ENCODE assay signal across 8 cellular contexts in genomic region chr16:30894540-30895368, GRCh38. TPM values are rescaled to one million over a fixed set of nuclear protein-coding genes. Genes with fewer than 3 reads are reported as not detected.
DNase-seq lines count a peak whose midpoint lies in the region; ATAC-seq, FAIRE-seq and TF ChIP-seq lines count a peak whose summit lies in the region.

No MANE protein-coding gene starts in this region.

- H4K5ac ChIP-seq in mesendoderm (ENCODE audit: low read length) = peak overlapping the region; percentile 2

- H3K4ac ChIP-seq in mesendoderm (ENCODE audit: low read depth, low read length) = peak overlapping the region; percentile 25

- H3K27me3 Mint-ChIP-seq in brain = peaks cover 4% of the 10 kb centered on the region

- peak overlapping the region; percentile 81 to 99 (median 96) for H3K27ac ChIP-seq in heart left ventricle
- peak overlapping the region; percentile 97 for H3K27ac ChIP-seq in mesendoderm (ENCODE audit: low read depth, low read length)
- peak overlapping the region; percentile 65 for H3K27ac ChIP-seq in urinary bladder (ENCODE audit: low read depth)

- no peak for TF ChIP-seq CTCF in heart left ventricle (IDR thresholded peaks at IDR 0.05)
- TF ChIP-seq CTCF in brain (conservative IDR thresholded peaks at IDR 0.05) = no peak

- no peak for FAIRE-seq in GM19239 (lab: Jason Lieb, UNC)

- no peaks in the 10 kb centered on the region for H3K9me3 Mint-ChIP-seq in brain

- peak overlapping the region; percentile 85 for H2AK5ac ChIP-seq in mesendoderm (ENCODE audit: low read length)

- peaks cover 49% of the 10 kb centered on the region for H3K4me1 Mint-ChIP-seq in brain

- intact Hi-C loops in heart left ventricle (cut with DNase I) = loop anchor here in 3 of 10 donors (1.0 to 10.0 kb wide), 4 partner anchors 18 to 60 kb away; partner anchors contain the start of gene SETD1A (in 1 of the 3)
- intact Hi-C loops in Right ventricle myocardium superior (cut with DNase I) = no loop called here

- no peak overlapping the region for H2BK120ac ChIP-seq in mesendoderm (ENCODE audit: low read depth, low read length)

- H3K23ac ChIP-seq in mesendoderm (ENCODE audit: low read length) = peak overlapping the region; percentile 100

- no peak overlapping the region for H4K8ac ChIP-seq in mesendoderm (ENCODE audit: low read depth, low read length)

- peaks cover 4% of the 10 kb centered on the region for H3K79me2 ChIP-seq in mesendoderm (ENCODE audit: control insufficient read depth, insufficient read depth, low read length)

- peak overlapping the region; percentile 100 for H3K56ac ChIP-seq in mesendoderm (ENCODE audit: low read length)

- no peak overlapping the region for H2BK15ac ChIP-seq in mesendoderm (replicated peaks; ENCODE audit: low read depth)

- peaks cover 5% of the 10 kb centered on the region for H3K79me1 ChIP-seq in mesendoderm (ENCODE audit: low read length)

- H3K27ac Mint-ChIP-seq in brain = peak overlapping the region; percentile 80 to 99 (median 85)

- H3K4me3 ChIP-seq in heart left ventricle (peak overlapping the region in 11 of 12 donors; percentile 17 to 98 (median 85)), mesendoderm (ENCODE audit: low read length) (peak overlapping the region; percentile 52), urinary bladder (ENCODE audit: low read depth, low read length) (peak overlapping the region; percentile 70)

- peaks cover 22% of the 10 kb centered on the region for H3K36me3 Mint-ChIP-seq in brain

- H3K9ac ChIP-seq in mesendoderm (ENCODE audit: low read length) = peak overlapping the region; percentile 96

- H3K18ac ChIP-seq in mesendoderm (ENCODE audit: low read length) = peak overlapping the region; percentile 45

- H3K36me3 ChIP-seq in heart left ventricle = peaks cover 0 to 28% (median 26%) of the 10 kb centered on the region in 9 donors
- H3K36me3 ChIP-seq in mesendoderm (ENCODE audit: control insufficient read depth, insufficient read depth, low read length) = no peaks in the 10 kb centered on the region
- no peaks in the 10 kb centered on the region for H3K36me3 ChIP-seq in urinary bladder (ENCODE audit: insufficient read depth)

- no peak for ATAC-seq in heart left ventricle
- no peak for ATAC-seq in Right ventricle myocardium superior (ENCODE audit: poor library complexity)

- peak overlapping the region; percentile 81 to 92 (median 89) for H3K4me3 Mint-ChIP-seq in brain

- no peaks in the 10 kb centered on the region for H3K27me3 ChIP-seq in heart left ventricle
- no peaks in the 10 kb centered on the region for H3K27me3 ChIP-seq in mesendoderm (ENCODE audit: insufficient read depth, low read length, poor library complexity)

- H3K9me3 ChIP-seq in heart left ventricle = no peaks in the 10 kb centered on the region

- DNase-seq in heart left ventricle = no peak
- no peak for DNase-seq in Right ventricle myocardium superior
- no peak for DNase-seq in mesendoderm
- DNase-seq in GM19239 (ENCODE audit: insufficient read length, low spot score) = no peak
- no peak for DNase-seq in NCI-H1048 (lab: John Stamatoyannopoulos, UW)
- no peak for DNase-seq in foreskin melanocyte

- 37 to 43% (median 39%) methylated on average over 16 of the region's 16 CpGs for WGBS in heart left ventricle, 4 donors
- WGBS in mesendoderm (ENCODE audit: extremely low coverage, insufficient coverage, low lambda C conversion rate) = no CpG with 5 or more reads among the region's 16 CpGs
- WGBS in urinary bladder = 40% methylated on average over 16 of the region's 16 CpGs

- H3K4me1 ChIP-seq in heart left ventricle (peaks cover 0 to 46% (median 33%) of the 10 kb centered on the region in 12 donors), mesendoderm (ENCODE audit: control insufficient read depth, low read depth, low read length) (peaks cover 21% of the 10 kb centered on the region), urinary bladder (ENCODE audit: insufficient read depth) (no peaks in the 10 kb centered on the region)

- peak overlapping the region; percentile 98 for H2BK5ac ChIP-seq in mesendoderm (ENCODE audit: low read length)

- peak overlapping the region; percentile 98 for H3K4me2 ChIP-seq in mesendoderm (ENCODE audit: low read length)

- TF ChIP-seq POLR2A in heart left ventricle (IDR thresholded peaks at IDR 0.05) = no peak

RNA-seq across cellular contexts. Expression of gene BCL7C, which starts 0.9 kb away (rescaled TPM):
- total RNA-seq in heart left ventricle (10 to 100 TPM; 23.1 to 35.5 (median 28.1) TPM), Right ventricle myocardium superior (28.8 TPM), urinary bladder (31.7 TPM)
- polyA plus RNA-seq in heart left ventricle (10 to 100 TPM; 30.5 to 43.4 TPM), brain (ENCODE audit: insufficient read depth, low read depth, low replicate concordance) (37.1 TPM), urinary bladder (33.2 TPM)
- polyA plus RNA-seq in mesendoderm (2013, experiment 1 of 2) = 24.5 TPM
- polyA plus RNA-seq in mesendoderm (2013, experiment 2 of 2) = 23.1 TPM

RNA-seq across cellular contexts. Expression of gene CTF1, which starts 1.7 kb away (rescaled TPM):
- 10 to 100 TPM in 5 of 9 donors, 1 to 10 TPM in 4; 6.4 to 22.2 (median 12.2) TPM for total RNA-seq in heart left ventricle
- 10 to 100 TPM in 1 of 2 donors, 1 to 10 TPM in 1; 3.7 to 13.5 TPM for polyA plus RNA-seq in heart left ventricle
- 6.5 TPM for total RNA-seq in Right ventricle myocardium superior
- polyA plus RNA-seq in brain (ENCODE audit: insufficient read depth, low read depth, low replicate concordance) = 4.1 TPM
- 1.7 TPM for polyA plus RNA-seq in mesendoderm (2013, experiment 1 of 2)
- polyA plus RNA-seq in mesendoderm (2013, experiment 2 of 2) = 1.6 TPM
- total RNA-seq in urinary bladder = 2.1 TPM
- 16.8 TPM for polyA plus RNA-seq in urinary bladder

RNA-seq across cellular contexts. Expression of gene FBXL19, which starts 28.6 kb away (rescaled TPM):
- 10 to 100 TPM in 2 of 9 donors, 1 to 10 TPM in 7; 4.5 to 15.5 (median 7.9) TPM for total RNA-seq in heart left ventricle
- 1 to 10 TPM; 7.9 to 9.1 TPM for polyA plus RNA-seq in heart left ventricle
- total RNA-seq in Right ventricle myocardium superior = 4.7 TPM
- 24.3 TPM for polyA plus RNA-seq in brain (ENCODE audit: insufficient read depth, low read depth, low replicate concordance)
- polyA plus RNA-seq in mesendoderm (2013, experiment 1 of 2) = 46.9 TPM
- 47.5 TPM for polyA plus RNA-seq in mesendoderm (2013, experiment 2 of 2)
- 9.6 TPM for total RNA-seq in urinary bladder
- polyA plus RNA-seq in urinary bladder = 15.2 TPM

RNA-seq across cellular contexts. Expression of gene ORAI3, which starts 54.1 kb away (rescaled TPM):
- total RNA-seq in heart left ventricle (10 to 100 TPM in 6 of 9 donors, 1 to 10 TPM in 3; 8.5 to 28.9 (median 14.1) TPM), Right ventricle myocardium superior (9.5 TPM), urinary bladder (16.7 TPM)
- polyA plus RNA-seq in heart left ventricle (10 to 100 TPM in 1 of 2 donors, 1 to 10 TPM in 1; 8.1 to 10.8 TPM), brain (ENCODE audit: insufficient read depth, low read depth, low replicate concordance) (6.4 TPM), urinary bladder (39.7 TPM)
- 3.6 TPM for polyA plus RNA-seq in mesendoderm (2013, experiment 1 of 2)
- 3.5 TPM for polyA plus RNA-seq in mesendoderm (2013, experiment 2 of 2)
